8 cellular contexts compared by ENCODE assay signal in the genomic region with DNA sequence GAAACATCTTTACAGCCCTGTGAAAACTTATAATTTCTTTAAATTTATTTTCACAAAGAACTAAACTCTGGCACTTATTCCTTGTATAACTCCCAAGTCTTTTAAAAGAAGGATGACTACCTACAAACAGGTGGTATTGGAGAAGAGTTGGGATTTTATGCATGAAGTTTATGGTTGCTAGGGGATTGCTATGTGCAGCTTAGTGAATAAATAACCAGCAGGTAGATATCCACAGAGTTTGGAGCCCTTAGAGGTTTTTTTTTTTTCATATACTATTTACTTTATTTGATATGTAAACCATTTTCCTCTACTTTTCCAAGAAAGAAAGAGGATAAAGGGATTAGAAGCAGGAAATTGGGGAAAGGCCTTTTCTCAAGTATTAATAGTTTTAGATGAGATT.
"Had no signal": no experiment of that assay in that cellular context is flagged by ENCODE, and none has a peak within 500 bp of the region (broad histone marks: within the 10 kb centered on the region; RNA-seq: fewer than 3 reads in every experiment).

No MANE protein-coding gene starts in this region.

- FAIRE-seq: G401.6, GM12878, GM12891, GM12892, GM18507, GM19239 had no signal

- DNase-seq: GDM1, GF-D8 had no signal

- ATAC-seq: GM12878 had no signal

- H3K4me3 ChIP-seq: GM12878 had no signal
